ENCODE assay signal across 9 cellular contexts in the genomic region with DNA sequence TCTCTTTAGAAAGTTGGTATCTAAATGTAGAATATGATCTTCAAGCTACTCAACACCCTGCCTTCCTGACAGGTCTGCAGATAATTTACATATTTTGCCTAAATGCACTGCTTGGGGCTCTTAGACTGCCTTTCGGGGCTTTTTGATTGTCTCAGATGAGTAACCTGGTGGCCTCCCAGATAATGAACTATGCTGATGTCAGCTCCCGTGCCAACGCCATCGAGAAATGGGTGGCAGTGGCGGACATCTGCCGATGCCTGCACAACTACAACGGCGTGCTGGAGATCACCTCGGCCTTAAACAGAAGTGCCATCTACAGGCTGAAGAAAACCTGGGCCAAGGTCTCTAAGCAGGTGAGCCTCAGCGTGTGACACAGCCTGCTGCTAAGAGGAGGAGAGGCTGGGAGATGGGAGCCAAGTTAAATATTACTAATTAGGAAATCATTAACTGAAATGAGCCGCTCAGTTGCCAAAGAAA. TPM values are rescaled to one million over a fixed set of nuclear protein-coding genes. Genes with fewer than 3 reads are reported as not detected.
DNase-seq lines count a peak whose midpoint lies in the region; ATAC-seq and TF ChIP-seq lines count a peak whose summit lies in the region.
"Had no signal": no experiment of that assay in that cellular context is flagged by ENCODE, and none has a peak within 500 bp of the region (broad histone marks: within the 10 kb centered on the region; RNA-seq: fewer than 3 reads in every experiment).

No MANE protein-coding gene starts in this region.

- no peak for DNase-seq in activated CD4-positive, CD25-positive, alpha-beta regulatory T cell (lab: John Stamatoyannopoulos, UW)
- DNase-seq in HCT116 (ENCODE audit: low read depth, low spot score) (no peak), NCI-H2081 (lab: John Stamatoyannopoulos, UW) (peak; percentile 56 to 87), progenitor cell of endocrine pancreas (ENCODE audit: low spot score, unreplicated experiment) (no peak), medulla oblongata (ENCODE audit: extremely low spot score) (no peak), OCI-M2 (lab: John Stamatoyannopoulos, UW; ENCODE audit: unreplicated experiment) (no peak)
- DNase-seq in activated CD8-positive, alpha-beta memory T cell treated with anti-CD3 and anti-CD28 coated beads for 24 hours: no peak

- peak; percentile 49 to 58 for ATAC-seq in activated CD4-positive, CD25-positive, alpha-beta regulatory T cell treated with anti-CD3 and anti-CD28 coated beads, Interleukin-2, amount 50 U/mL, for 24 hours
- no peak for ATAC-seq in HCT116

- TF ChIP-seq CTCF in HCT116 (IDR thresholded peaks at IDR 0.05 in 2 of 3, conservative IDR thresholded peaks at IDR 0.05 in 1 of 3; ENCODE audit: borderline replicate concordance in 1 of 3, insufficient read depth in 1 of 3, low read depth in 2 of 3, low read length in 2 of 3) (no peak), progenitor cell of endocrine pancreas (IDR thresholded peaks at IDR 0.05; ENCODE audit: unreplicated experiment) (no peak)

- no peak overlapping the region for H3K4me2 ChIP-seq in HCT116 (ENCODE audit: low read length)

- intact Hi-C loops in HCT116 (cut with micrococcal nuclease): no loop called here

- RAD21 ChIA-PET in HCT116 (lab: Charles Lee; ENCODE audit: low non-redundant PET in 1 of 2, low total read pairs in 2 of 2, uncharacterized antibody in 2 of 2, unreplicated experiment in 2 of 2): no interaction called here

- 0 out of 2 replicates have a peak, but pooled peaks have one; percentile 2 for TF ChIP-seq RAD21 in HCT116 (IDR thresholded peaks at IDR 0.05; ENCODE audit: low read depth)

- no peaks in the 10 kb centered on the region for H3K9me3 ChIP-seq in HCT116 (ENCODE audit: control insufficient read depth in 1 of 2, insufficient read depth in 1 of 2, low read depth in 1 of 2, low read length in 2 of 2)

- no peak overlapping the region for H3K27ac ChIP-seq in HCT116 (ENCODE audit: low read depth, low read length)

- H3K9me3 Mint-ChIP-seq in progenitor cell of endocrine pancreas (ENCODE audit: low read depth): no peaks in the 10 kb centered on the region

- POLR2A ChIA-PET in HCT116 (lab: Charles Lee): no interaction called here

- H3K27ac Mint-ChIP-seq in progenitor cell of endocrine pancreas: peak overlapping the region; percentile 92

- no peak overlapping the region for H2AFZ ChIP-seq in HCT116 (ENCODE audit: low read depth, low read length, poor library complexity, severe bottlenecking)

- no peaks in the 10 kb centered on the region for H4K20me1 ChIP-seq in HCT116 (ENCODE audit: insufficient read depth)

- H3K4me1 Mint-ChIP-seq in progenitor cell of endocrine pancreas (ENCODE audit: low read depth): peaks cover 18% of the 10 kb centered on the region

- no peak overlapping the region for H3K4me3 Mint-ChIP-seq in progenitor cell of endocrine pancreas (ENCODE audit: low read depth)

- no TSS peak for BruUV-seq in HCT116 (replicated peaks; lab: Mats Ljungman, UMichigan)

- no peaks in the 10 kb centered on the region for H3K27me3 Mint-ChIP-seq in progenitor cell of endocrine pancreas

- no peak overlapping the region for H3K4me3 ChIP-seq in HCT116 (replicated peaks in 1 of 2; ENCODE audit: low read depth in 1 of 2, low read length in 2 of 2)

- no peaks in the 10 kb centered on the region for H3K27me3 ChIP-seq in HCT116 (ENCODE audit: insufficient read depth, low read length)

- H3K36me3 Mint-ChIP-seq in progenitor cell of endocrine pancreas (ENCODE audit: insufficient read depth): no peaks in the 10 kb centered on the region

- no peaks in the 10 kb centered on the region for H3K9me2 ChIP-seq in HCT116 (ENCODE audit: insufficient read depth)

- CTCF ChIA-PET in HCT116 (lab: Charles Lee): no interaction called here

- TF ChIP-seq POLR2A in HCT116 (IDR thresholded peaks at IDR 0.05; ENCODE audit: borderline replicate concordance, extremely low read depth, insufficient read depth, insufficient read length): no peak

- H3K4me1 ChIP-seq in HCT116 (ENCODE audit: control insufficient read depth in 1 of 2, insufficient read depth in 2 of 2, low read length in 2 of 2): peaks cover 0 to 31% of the 10 kb centered on the region in 2 experiments; a peak in 2 of 4 replicates

- no peaks in the 10 kb centered on the region for H3K79me2 ChIP-seq in HCT116 (ENCODE audit: insufficient read depth, low read length)

- no peak overlapping the region for H3K9ac ChIP-seq in HCT116 (ENCODE audit: low read length)

- no peaks in the 10 kb centered on the region for H3K36me3 ChIP-seq in HCT116 (ENCODE audit: control insufficient read depth in 1 of 2, insufficient read depth in 2 of 2, low read length in 2 of 2)

TF ChIP-seq in HCT116, 20 proteins besides CTCF, POLR2A, EP300 and RAD21:
- TF ChIP-seq JUND (IDR thresholded peaks at IDR 0.05): no peak
- no peak for TF ChIP-seq POLR2AphosphoS5 (IDR thresholded peaks at IDR 0.05; ENCODE audit: low read depth, low read length)
- no peak for TF ChIP-seq EZH2phosphoT487 (IDR thresholded peaks at IDR 0.05; ENCODE audit: borderline replicate concordance)
- no peak for TF ChIP-seq SIN3A (IDR thresholded peaks at IDR 0.05; ENCODE audit: low read depth)
- TF ChIP-seq, protein P1, sequence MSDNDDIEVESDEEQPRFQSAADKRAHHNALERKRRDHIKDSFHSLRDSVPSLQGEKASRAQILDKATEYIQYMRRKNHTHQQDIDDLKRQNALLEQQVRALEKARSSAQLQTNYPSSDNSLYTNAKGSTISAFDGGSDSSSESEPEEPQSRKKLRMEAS (IDR thresholded peaks at IDR 0.05): no peak

RNA-seq across cellular contexts. Expression of a gene that starts 20.9 kb away (rescaled TPM):
- total RNA-seq in HCT116 (2021; ENCODE audit: unreplicated experiment): not detected
- polyA plus RNA-seq in HCT116 (2012): 0.12 and 0.29 TPM in 2 replicates
- 1.7 and 3.7 TPM in 2 replicates for total RNA-seq in progenitor cell of endocrine pancreas
- total RNA-seq: bronchial epithelial cell had no signal

Comparison
In these comparisons a context has a peak if more than half of its experiments do, and no peak if none do; other contexts are left out.
1. DNase-seq: peak in NCI-H2081 (2 of 2); none in activated CD4-positive, CD25-positive, alpha-beta regulatory T cell (0 of 4), HCT116 (single experiment), progenitor cell of endocrine pancreas (single experiment), medulla oblongata (single experiment), activated CD8-positive, alpha-beta memory T cell treated with anti-CD3 and anti-CD28 coated beads for 24 hours (single experiment) and OCI-M2 (single experiment).